8 cellular contexts compared by ENCODE assay signal in the genomic region with DNA sequence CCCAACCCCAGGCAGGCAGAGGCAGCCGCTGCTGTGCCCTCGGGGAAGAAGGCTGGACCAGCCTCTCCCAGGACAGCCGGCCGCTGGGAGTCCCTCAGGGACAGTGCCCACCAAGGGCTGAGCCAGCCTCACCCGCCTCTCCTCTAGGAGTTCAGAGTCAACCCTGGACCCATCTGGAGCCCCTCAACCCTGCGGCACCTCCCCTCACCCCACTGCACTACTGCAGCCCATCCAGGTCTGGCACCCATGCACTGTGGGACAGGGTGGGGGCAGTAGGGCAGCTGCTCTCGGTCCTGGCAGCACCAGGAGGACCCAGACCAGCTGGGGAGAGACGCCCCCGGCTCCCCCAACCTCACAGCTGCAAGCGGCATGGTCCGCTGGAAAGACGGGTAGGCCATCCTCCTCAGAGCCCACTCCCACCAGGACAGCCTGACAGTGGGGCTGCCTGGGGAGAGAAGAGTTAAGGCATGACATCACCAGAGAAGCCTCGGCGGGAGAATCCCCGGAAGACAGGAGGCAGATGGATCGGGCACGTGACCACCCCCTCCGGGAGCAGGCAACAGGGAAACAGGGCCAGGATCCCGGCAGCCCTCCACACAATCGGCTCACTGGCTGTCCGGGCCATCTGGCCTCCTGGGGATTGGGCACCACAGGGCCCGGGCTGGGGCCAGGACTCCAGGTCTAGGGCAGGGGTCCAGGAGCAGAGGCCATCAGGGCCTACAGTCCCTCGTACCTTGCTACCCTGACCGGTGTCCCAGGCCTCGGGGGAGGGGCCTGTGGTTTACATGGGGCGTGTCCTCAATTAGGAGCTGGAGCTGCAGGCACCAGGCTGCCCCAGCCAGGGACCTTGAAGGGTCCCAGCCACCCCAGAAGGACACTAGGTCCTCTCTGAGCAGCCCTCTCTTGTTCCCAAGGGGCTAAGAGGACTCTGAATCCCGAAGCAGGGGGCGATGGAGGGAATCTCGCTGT. TPM values are rescaled to one million over a fixed set of nuclear protein-coding genes. Genes with fewer than 3 reads are reported as not detected.
DNase-seq lines count a peak whose midpoint lies in the region; ATAC-seq and TF ChIP-seq lines count a peak whose summit lies in the region.

No MANE protein-coding gene starts in this region.

- no peaks in the 10 kb centered on the region for H3K27me3 Mint-ChIP-seq in activated naive CD8-positive, alpha-beta T cell treated with anti-CD3 and anti-CD28 coated beads for 36 hours

- H3K4me3 Mint-ChIP-seq in activated naive CD8-positive, alpha-beta T cell treated with anti-CD3 and anti-CD28 coated beads for 36 hours: peak overlapping the region; percentile 85

- in situ Hi-C loops in GM13976 (cut with MboI; ENCODE audit: low sequenced_read_pairs, unreplicated experiment): no loop called here

- no peak overlapping the region for H3K27ac Mint-ChIP-seq in activated naive CD8-positive, alpha-beta T cell treated with anti-CD3 and anti-CD28 coated beads for 36 hours

- TF ChIP-seq CTCF in omental fat pad (IDR thresholded peaks at IDR 0.05) (no peak), GM13976 (IDR thresholded peaks at IDR 0.05; ENCODE audit: borderline replicate concordance, control extremely low read depth, extremely low read depth, insufficient read depth, missing control alignments) (no peak)

- no peaks in the 10 kb centered on the region for H3K36me3 Mint-ChIP-seq in activated naive CD8-positive, alpha-beta T cell treated with anti-CD3 and anti-CD28 coated beads for 36 hours

- no peaks in the 10 kb centered on the region for H3K9me3 Mint-ChIP-seq in activated naive CD8-positive, alpha-beta T cell treated with anti-CD3 and anti-CD28 coated beads for 36 hours

- ATAC-seq in Right ventricle myocardium superior (ENCODE audit: poor library complexity): peak; percentile 18
- peak; percentile 11 for ATAC-seq in omental fat pad (ENCODE audit: low FRiP score)
- ATAC-seq in HG03565 (IDR thresholded peaks at IDR 0.05; ENCODE audit: unreplicated experiment): no peak

- peaks cover 20% of the 10 kb centered on the region for H3K4me1 Mint-ChIP-seq in activated naive CD8-positive, alpha-beta T cell treated with anti-CD3 and anti-CD28 coated beads for 36 hours

- DNase-seq in DMS153 treated with DMSO at 0.1 percent for 48 hours (lab: John Stamatoyannopoulos, UW; ENCODE audit: unreplicated experiment) (peak; percentile 98), NCI-H1436 treated with DMSO at 0.1 percent for 48 hours (lab: John Stamatoyannopoulos, UW) (peak; percentile 41), Right ventricle myocardium superior (peak; percentile 86), omental fat pad (ENCODE audit: low spot score) (peak; percentile 55), SIG-M5 treated with dmso at 0.1 percent for 504 hours (lab: John Stamatoyannopoulos, UW; ENCODE audit: unreplicated experiment) (no peak), GM13976 (ENCODE audit: low spot score) (no peak)
- DNase-seq in activated naive CD8-positive, alpha-beta T cell treated with anti-CD3 and anti-CD28 coated beads for 36 hours: no peak

- intact Hi-C loops in Right ventricle myocardium superior (cut with DNase I): no loop called here

RNA-seq across cellular contexts. Expression of a gene that starts 3.1 kb away (rescaled TPM):
- 10 to 100 TPM; 26.6 to 28.4 TPM for total RNA-seq in activated naive CD8-positive, alpha-beta T cell treated with anti-CD3 and anti-CD28 coated beads for 36 hours
- 56.3 TPM for total RNA-seq in Right ventricle myocardium superior
- total RNA-seq in omental fat pad: 10 to 100 TPM; 19.2 to 41.8 (median 38.1) TPM

RNA-seq across cellular contexts. Expression of a gene that starts 3.8 kb away (rescaled TPM):
- total RNA-seq in activated naive CD8-positive, alpha-beta T cell treated with anti-CD3 and anti-CD28 coated beads for 36 hours: 10 to 100 TPM; 29.6 to 30.0 TPM
- total RNA-seq in Right ventricle myocardium superior (10.6 TPM), omental fat pad (10 to 100 TPM; 15.7 to 26.0 (median 17.5) TPM)

RNA-seq across cellular contexts. Expression of a gene that starts 19.8 kb away (rescaled TPM):
- total RNA-seq in activated naive CD8-positive, alpha-beta T cell treated with anti-CD3 and anti-CD28 coated beads for 36 hours: 100 to 1,000 TPM; 111 to 113 TPM
- 70.9 TPM for total RNA-seq in Right ventricle myocardium superior
- total RNA-seq in omental fat pad: 100 to 1,000 TPM in 1 of 4 donors, 10 to 100 TPM in 3; 71.9 to 103 (median 86.2) TPM

RNA-seq across cellular contexts. Expression of a gene that starts 20.0 kb away (rescaled TPM):
- 10 to 100 TPM; 12.2 to 13.7 TPM for total RNA-seq in activated naive CD8-positive, alpha-beta T cell treated with anti-CD3 and anti-CD28 coated beads for 36 hours
- total RNA-seq in Right ventricle myocardium superior (113 TPM), omental fat pad (10 to 100 TPM in 2 of 4 donors, 1 to 10 TPM in 2; 8.5 to 18.6 (median 11.5) TPM)

RNA-seq across cellular contexts. Expression of a gene that starts 24.4 kb away (rescaled TPM):
- 1 to 10 TPM; 4.9 to 6.9 TPM for total RNA-seq in activated naive CD8-positive, alpha-beta T cell treated with anti-CD3 and anti-CD28 coated beads for 36 hours
- total RNA-seq in Right ventricle myocardium superior (2.6 TPM), omental fat pad (1 to 10 TPM in 3 of 4 donors, under 1 TPM in 1; 0.96 to 4.9 (median 2.7) TPM)

Comparison
In these comparisons a context has a peak if more than half of its experiments do, and no peak if none do; other contexts are left out.
1. DNase-seq: peak in DMS153 treated with DMSO at 0.1 percent for 48 hours (single experiment), NCI-H1436 treated with DMSO at 0.1 percent for 48 hours (single experiment), Right ventricle myocardium superior (single experiment) and omental fat pad (single experiment); none in activated naive CD8-positive, alpha-beta T cell treated with anti-CD3 and anti-CD28 coated beads for 36 hours (single experiment), SIG-M5 treated with dmso at 0.1 percent for 504 hours (single experiment) and GM13976 (single experiment).